8 cellular contexts compared by ENCODE assay signal in genomic region chr7:151085691-151086620, GRCh38. TPM values are rescaled to one million over a fixed set of nuclear protein-coding genes. Genes with fewer than 3 reads are reported as not detected.
A peak's percentile ranks its signal among the peaks of the same experiment; 100 is the strongest.
DNase-seq lines count a peak whose midpoint lies in the region; ATAC-seq and TF ChIP-seq lines count a peak whose summit lies in the region.

Gene AGAP3 (plus strand): TSS chr7:151086475. CDS start chr7:151086742, 267 bp downstream.

- intact Hi-C loops in left cardiac atrium (cut with DNase I): loop anchor here in 1 of 2 donors (2.0 kb wide), 1 partner anchor 25 kb away; no protein-coding TSS in a partner anchor

- CTCF ChIA-PET in GM10248 (lab: Yijun Ruan, JAX): interaction anchor here (0.6 to 12.8 kb wide), 7 partner anchors 9 to 158 kb away, joined by 3 to 149 read pairs (median 5); no protein-coding TSS in a partner anchor
- CTCF ChIA-PET in HEK293 (lab: Yijun Ruan, JAX): interaction anchor here (0.6 to 2.2 kb wide), 10 partner anchors 21 to 75 kb away, joined by 3 to 19 read pairs (median 5); no protein-coding TSS in a partner anchor

- peak; percentile 89 for DNase-seq in GM10248 (ENCODE audit: extremely low spot score)
- peak; percentile 66 for DNase-seq in NCI-H1105 (lab: John Stamatoyannopoulos, UW)
- DNase-seq in T-helper 1 cell: peak; percentile 35 to 72 (median 44)
- peak; percentile 14 to 93 (median 83) for DNase-seq in anterior cingulate cortex (lab: John Stamatoyannopoulos, UW)
- DNase-seq in left cardiac atrium: peak; percentile 91
- peak; percentile 78 for DNase-seq in pons (ENCODE audit: low spot score)

- H3K36me3 ChIP-seq in HEK293 (ENCODE audit: control insufficient read depth in 2 of 2, insufficient read depth in 1 of 2, low read length in 2 of 2): peaks cover 0 to 15% of the 10 kb centered on the region in 2 experiments; a peak in 1 of 3 replicates

- POLR2A ChIA-PET in GM10248 (lab: Yijun Ruan, JAX) (interaction anchor here (0.6 kb wide), 1 partner anchor 24 kb away, joined by 3 read pairs; no protein-coding TSS in a partner anchor), HEK293 (lab: Yijun Ruan, JAX) (interaction anchor here (1.2 to 3.0 kb wide), 7 partner anchors 9 to 151 kb away, joined by 3 to 16 read pairs (median 6); partner anchors contain the start of genes ABCB8 and ABCF2)

- ATAC-seq in left cardiac atrium (peak; percentile 55 to 60), HG02884 (IDR thresholded peaks at IDR 0.05; ENCODE audit: unreplicated experiment) (no peak)

- H3K4me1 ChIP-seq in HEK293 (ENCODE audit: control insufficient read depth, insufficient read depth, low read length): peaks cover 7% of the 10 kb centered on the region

- TF ChIP-seq CTCF in GM10248 (IDR thresholded peaks at IDR 0.05; ENCODE audit: control extremely low read depth, extremely low read depth, low read depth, missing control alignments) (no peak), HEK293 (tag by site-specific recombination; IDR thresholded peaks at IDR 0.05) (no peak; the same call in 1 of the 2 replicates)

- H3K4me3 ChIP-seq in HEK293 (ENCODE audit: low read depth, low read length): peak within 1 kb of the TSS; percentile 80

- H3K9me3 ChIP-seq in HEK293 (ENCODE audit: control insufficient read depth, insufficient read depth, low read depth, low read length): no peaks in the 10 kb centered on the region

- H3K27ac ChIP-seq in HEK293 (ENCODE audit: extremely low read depth, low read depth, low read length): peak within 1 kb of the TSS; percentile 82

TF ChIP-seq in HEK293, 187 proteins besides CTCF, POLR2A, EP300 and RAD21 (continues in another document):
- TF ChIP-seq ZNF521 (tag by site-specific recombination; IDR thresholded peaks at IDR 0.05) (no peak), ZFHX2 (tag by site-specific recombination; conservative IDR thresholded peaks at IDR 0.05) (peak; percentile 97), ZBTB20 (tag by site-specific recombination; IDR thresholded peaks at IDR 0.05) (peak; percentile 87), ZNF843 (tag by site-specific recombination; IDR thresholded peaks at IDR 0.05) (peak; percentile 32; the same call in 1 of the 2 replicates), ZEB2 (tag by site-specific recombination; IDR thresholded peaks at IDR 0.05) (peak; percentile 77; the same call in 1 of the 2 replicates), ZXDB (tag by site-specific recombination; IDR thresholded peaks at IDR 0.05) (peak; percentile 68), ZNF366 (tag by site-specific recombination; conservative IDR thresholded peaks at IDR 0.05) (peak; percentile 59), ZNF266 (tag by site-specific recombination; IDR thresholded peaks at IDR 0.05; ENCODE audit: low read depth) (no peak), GLIS2 (tag by site-specific recombination; IDR thresholded peaks at IDR 0.05) (peak; percentile 96), KLF8 (tag by site-specific recombination; IDR thresholded peaks at IDR 0.05) (peak; percentile 78; the same call in 1 of the 2 replicates), ZNF404 (tag by site-specific recombination; IDR thresholded peaks at IDR 0.05) (no peak), PBX3 (CRISPR knock-in tag; IDR thresholded peaks at IDR 0.05) (0 out of 2 replicates have a peak, but pooled peaks have one; percentile 23), ZNF513 (tag by site-specific recombination; IDR thresholded peaks at IDR 0.05) (peak; percentile 66), ZNF692 (tag by site-specific recombination; IDR thresholded peaks at IDR 0.05) (peak; percentile 61), KLF7 (tag by site-specific recombination; IDR thresholded peaks at IDR 0.05; ENCODE audit: borderline replicate concordance) (peak; percentile 76; the same call in 1 of the 2 replicates), ZNF600 (tag by site-specific recombination; IDR thresholded peaks at IDR 0.05) (peak; percentile 72; the same call in 1 of the 2 replicates), RBAK (tag by site-specific recombination; IDR thresholded peaks at IDR 0.05) (no peak), ZNF335 (tag by site-specific recombination; conservative IDR thresholded peaks at IDR 0.05) (peak; percentile 82), GLIS1 (tag by site-specific recombination; IDR thresholded peaks at IDR 0.05) (peak; percentile 90), SCRT1 (tag by site-specific recombination; IDR thresholded peaks at IDR 0.05; ENCODE audit: borderline replicate concordance) (no peak), ZNF837 (tag by site-specific recombination; IDR thresholded peaks at IDR 0.05) (no peak), GLI4 (tag by site-specific recombination; IDR thresholded peaks at IDR 0.05) (no peak), SP3 (tag by site-specific recombination; IDR thresholded peaks at IDR 0.05) (peak; percentile 81), SP2 (tag by site-specific recombination; IDR thresholded peaks at IDR 0.05) (peak; percentile 81), EGR2 (tag by site-specific recombination; IDR thresholded peaks at IDR 0.05; ENCODE audit: low read depth) (peak; percentile 95), KLF9 (tag by site-specific recombination; IDR thresholded peaks at IDR 0.05; ENCODE audit: low read depth) (peak; percentile 86), ZSCAN5A (tag by site-specific recombination; IDR thresholded peaks at IDR 0.05) (no peak), ZNF510 (tag by site-specific recombination; IDR thresholded peaks at IDR 0.05; ENCODE audit: insufficient replicate concordance) (no peak), ZBTB17 (tag by site-specific recombination; IDR thresholded peaks at IDR 0.05) (peak; percentile 84), ZNF2 (tag by site-specific recombination; IDR thresholded peaks at IDR 0.05) (peak; percentile 67; the same call in 1 of the 2 replicates)
- TF ChIP-seq, protein P1, sequence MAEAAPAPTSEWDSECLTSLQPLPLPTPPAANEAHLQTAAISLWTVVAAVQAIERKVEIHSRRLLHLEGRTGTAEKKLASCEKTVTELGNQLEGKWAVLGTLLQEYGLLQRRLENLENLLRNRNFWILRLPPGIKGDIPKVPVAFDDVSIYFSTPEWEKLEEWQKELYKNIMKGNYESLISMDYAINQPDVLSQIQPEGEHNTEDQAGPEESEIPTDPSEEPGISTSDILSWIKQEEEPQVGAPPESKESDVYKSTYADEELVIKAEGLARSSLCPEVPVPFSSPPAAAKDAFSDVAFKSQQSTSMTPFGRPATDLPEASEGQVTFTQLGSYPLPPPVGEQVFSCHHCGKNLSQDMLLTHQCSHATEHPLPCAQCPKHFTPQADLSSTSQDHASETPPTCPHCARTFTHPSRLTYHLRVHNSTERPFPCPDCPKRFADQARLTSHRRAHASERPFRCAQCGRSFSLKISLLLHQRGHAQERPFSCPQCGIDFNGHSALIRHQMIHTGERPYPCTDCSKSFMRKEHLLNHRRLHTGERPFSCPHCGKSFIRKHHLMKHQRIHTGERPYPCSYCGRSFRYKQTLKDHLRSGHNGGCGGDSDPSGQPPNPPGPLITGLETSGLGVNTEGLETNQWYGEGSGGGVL (tag by site-specific recombination; IDR thresholded peaks at IDR 0.05): peak; percentile 85

RNA-seq across cellular contexts. Expression of gene AGAP3, which starts in this region (rescaled TPM):
- total RNA-seq in left cardiac atrium: 10 to 100 TPM; 53.0 to 61.5 TPM
